Comparison of ENCODE assay signal across 18 cellular contexts in genomic region chr1:40435471-40435870, GRCh38. TPM values are rescaled to one million over a fixed set of nuclear protein-coding genes. Genes with fewer than 3 reads are reported as not detected.
DNase-seq lines count a peak whose midpoint lies in the region; ATAC-seq, FAIRE-seq and TF ChIP-seq lines count a peak whose summit lies in the region.
"Had no signal": no experiment of that assay in that cellular context is flagged by ENCODE, and none has a peak within 500 bp of the region (broad histone marks: within the 10 kb centered on the region; RNA-seq: fewer than 3 reads in every experiment).

No MANE protein-coding gene starts in this region.

- peaks cover 2% of the 10 kb centered on the region for H3K4me1 Mint-ChIP-seq in astrocyte (ENCODE audit: low read depth, unreplicated experiment)

- H3K27me3 ChIP-seq in astrocyte (ENCODE audit: insufficient read depth, low read length) (no peaks in the 10 kb centered on the region), osteoblast (ENCODE audit: insufficient read depth, low read length) (no peaks in the 10 kb centered on the region), gastroesophageal sphincter (no peaks in the 10 kb centered on the region), sigmoid colon (no peaks in the 10 kb centered on the region)

- intact Hi-C loops in sigmoid colon (cut with DNase I): no loop called here

- WGBS in gastroesophageal sphincter (ENCODE audit: low coverage in 1 of 2), 2 donors: 45% methylated on average over 2 of the region's 5 CpGs; no CpG with 5 or more reads in 1 of the 2 donors
- WGBS in sigmoid colon, 2 donors: 96% methylated on average over 5 of the region's 5 CpGs

- H3K36me3 ChIP-seq in astrocyte (ENCODE audit: insufficient read depth, low read length): no peaks in the 10 kb centered on the region
- H3K36me3 ChIP-seq in osteoblast (ENCODE audit: insufficient read depth, low read length): no peaks in the 10 kb centered on the region
- H3K36me3 ChIP-seq in gastroesophageal sphincter: no peaks in the 10 kb centered on the region
- no peaks in the 10 kb centered on the region for H3K36me3 ChIP-seq in sigmoid colon
- H3K36me3 ChIP-seq: HAP-1 had no signal

- peaks cover 14% of the 10 kb centered on the region for H3K4me1 ChIP-seq in astrocyte (ENCODE audit: insufficient read depth, low read length)
- H3K4me1 ChIP-seq in osteoblast (ENCODE audit: insufficient read depth, low read length): peaks cover 10% of the 10 kb centered on the region
- no peaks in the 10 kb centered on the region for H3K4me1 ChIP-seq in gastroesophageal sphincter
- H3K4me1 ChIP-seq in sigmoid colon: no peaks in the 10 kb centered on the region
- H3K4me1 ChIP-seq: A549, HAP-1 had no signal

- H3K79me2 ChIP-seq in astrocyte (ENCODE audit: insufficient read depth, low read length) (no peaks in the 10 kb centered on the region), osteoblast (ENCODE audit: insufficient read depth, low read length) (no peaks in the 10 kb centered on the region)

- TF ChIP-seq CTCF in astrocyte (IDR thresholded peaks at IDR 0.05; ENCODE audit: insufficient read depth, low read depth, low read length) (no peak), fibroblast of mammary gland (conservative IDR thresholded peaks at IDR 0.05; ENCODE audit: control insufficient read depth, insufficient read depth, low read depth, low read length) (no peak), osteoblast (IDR thresholded peaks at IDR 0.05; ENCODE audit: extremely low read depth, low read depth, low read length) (no peak), gastroesophageal sphincter (IDR thresholded peaks at IDR 0.05) (no peak), sigmoid colon (IDR thresholded peaks at IDR 0.05) (no peak)

- H3K4me3 ChIP-seq in astrocyte (ENCODE audit: insufficient read depth, low read depth, low read length) (no peak overlapping the region), fibroblast of mammary gland (ENCODE audit: control insufficient read depth, low read depth, low read length) (no peak overlapping the region), osteoblast (ENCODE audit: insufficient read depth, low read length) (no peak overlapping the region), gastroesophageal sphincter (no peak overlapping the region), sigmoid colon (no peak overlapping the region)
- H3K4me3 ChIP-seq: A549, HAP-1 had no signal

- H3K9me3 ChIP-seq in astrocyte (ENCODE audit: insufficient read depth, low read depth, low read length) (no peaks in the 10 kb centered on the region), osteoblast (ENCODE audit: low read depth, low read length) (no peaks in the 10 kb centered on the region), gastroesophageal sphincter (no peaks in the 10 kb centered on the region), sigmoid colon (no peaks in the 10 kb centered on the region)
- H3K9me3 ChIP-seq: A549, HAP-1 had no signal

- no peak overlapping the region for H3K9ac ChIP-seq in astrocyte (ENCODE audit: low read length)

- H3K27me3 Mint-ChIP-seq in astrocyte (ENCODE audit: low read depth, unreplicated experiment): no peaks in the 10 kb centered on the region

- no peak overlapping the region for H2AFZ ChIP-seq in astrocyte (ENCODE audit: low read depth, low read length)
- no peak overlapping the region for H2AFZ ChIP-seq in osteoblast (ENCODE audit: low read length)

- H3K27ac ChIP-seq in astrocyte (ENCODE audit: low read depth, low read length) (peak overlapping the region; percentile 7), osteoblast (ENCODE audit: low read depth, low read length) (peak overlapping the region; percentile 47), gastroesophageal sphincter (no peak overlapping the region), sigmoid colon (no peak overlapping the region)
- H3K27ac ChIP-seq: A549 had no signal

- H4K20me1 ChIP-seq in astrocyte (ENCODE audit: insufficient read depth, low read length) (no peaks in the 10 kb centered on the region), osteoblast (ENCODE audit: insufficient read depth, low read length) (no peaks in the 10 kb centered on the region)

- ATAC-seq in gastroesophageal sphincter: no peak
- ATAC-seq: A549 had no signal

- no peak overlapping the region for H3K4me3 Mint-ChIP-seq in astrocyte (ENCODE audit: unreplicated experiment)

- H3K36me3 Mint-ChIP-seq in astrocyte (ENCODE audit: low read depth, unreplicated experiment): peaks cover 5% of the 10 kb centered on the region

- DNase-seq in Daoy (ENCODE audit: low read depth): peak; percentile 4
- peak; percentile 91 for DNase-seq in astrocyte (ENCODE audit: low read depth)
- DNase-seq in fibroblast of mammary gland (ENCODE audit: low read depth): peak; percentile 76
- peak; percentile 17 for DNase-seq in osteoblast (ENCODE audit: insufficient read length, low spot score, missing footprints)
- no peak for DNase-seq in sigmoid colon
- DNase-seq in stimulated activated naive CD4-positive, alpha-beta T cell (lab: John Stamatoyannopoulos, UW): no peak
- no peak for DNase-seq in effector CD4-positive, alpha-beta T cell
- DNase-seq: AML-193, COR-L47, DMS53, MV-4-11, NCI-H1417, NCI-H1930, OCI-M1, SHP77 treated with DMSO at 0.1 percent for 48 hours had no signal

- no peak for FAIRE-seq in astrocyte (lab: Jason Lieb, UNC)
- FAIRE-seq: A549 had no signal

- TF ChIP-seq POLR2A in gastroesophageal sphincter (IDR thresholded peaks at IDR 0.05) (no peak), sigmoid colon (IDR thresholded peaks at IDR 0.05) (no peak)

- H3K27ac Mint-ChIP-seq in astrocyte (ENCODE audit: unreplicated experiment): no peak overlapping the region

- no peak for TF ChIP-seq EP300 in gastroesophageal sphincter (IDR thresholded peaks at IDR 0.05)
- no peak for TF ChIP-seq EP300 in sigmoid colon (IDR thresholded peaks at IDR 0.05)

- H3K4me2 ChIP-seq in astrocyte (ENCODE audit: low read length) (peak overlapping the region; percentile 3), osteoblast (ENCODE audit: insufficient read depth, low read length) (peak overlapping the region; percentile 4)
- H3K4me2 ChIP-seq: A549 had no signal

- H3K9me3 Mint-ChIP-seq in astrocyte (ENCODE audit: unreplicated experiment): peaks cover 1% of the 10 kb centered on the region

RNA-seq across cellular contexts. Expression of gene ZFP69B, which starts 14.8 kb away (rescaled TPM):
- 4.8 and 8.5 TPM in 2 replicates for total RNA-seq in Daoy (2014; rRNA removed; shearing (Covaris generic))
- total RNA-seq in astrocyte (4.3 and 5.4 TPM in 2 replicates), osteoblast (4.7 and 5.6 TPM in 2 replicates), gastroesophageal sphincter (1 to 10 TPM in 2 of 4 donors, under 1 TPM in 1, not detected in 1; 0.54 to 1.4 (median 1.2) TPM), sigmoid colon (under 1 TPM; 0.14 to 0.99 (median 0.63) TPM)
- 1 to 10 TPM in 2 of 3 donors, not detected in 1; 1.2 to 1.8 TPM for polyA plus RNA-seq in sigmoid colon

RNA-seq across cellular contexts. Expression of gene ZFP69, which starts 41.6 kb away (rescaled TPM):
- 5.3 and 9.3 TPM in 2 replicates for total RNA-seq in Daoy (2014; rRNA removed; shearing (Covaris generic))
- total RNA-seq in astrocyte: 1.4 and 1.8 TPM in 2 replicates
- total RNA-seq in osteoblast: 3.6 and 4.4 TPM in 2 replicates
- 1 to 10 TPM; 2.0 to 6.1 (median 4.2) TPM for total RNA-seq in gastroesophageal sphincter
- 1 to 10 TPM; 2.3 to 7.2 (median 3.7) TPM for total RNA-seq in sigmoid colon
- polyA plus RNA-seq in sigmoid colon: 1 to 10 TPM in 2 of 3 donors, under 1 TPM in 1; 0.92 to 2.5 (median 1.8) TPM
- polyA plus RNA-seq: A549 had no signal

Comparison
In these comparisons a context has a peak if more than half of its experiments do, and no peak if none do; other contexts are left out.
1. DNase-seq: peak in Daoy (single experiment), astrocyte (single experiment), fibroblast of mammary gland (single experiment) and osteoblast (single experiment); none in sigmoid colon (single experiment), stimulated activated naive CD4-positive, alpha-beta T cell (0 of 6) and effector CD4-positive, alpha-beta T cell (single experiment).
2. H3K27ac ChIP-seq: peak in astrocyte (single experiment) and osteoblast (single experiment); none in gastroesophageal sphincter (0 of 4) and sigmoid colon (0 of 4).